23 cellular contexts compared by ENCODE assay signal in genomic region chr5:113167985-113168384, GRCh38.
DNase-seq lines count a peak whose midpoint lies in the region; ATAC-seq, FAIRE-seq and TF ChIP-seq lines count a peak whose summit lies in the region.
"Had no signal": no experiment of that assay in that cellular context is flagged by ENCODE, and none has a peak within 500 bp of the region (broad histone marks: within the 10 kb centered on the region; RNA-seq: fewer than 3 reads in every experiment).

No MANE protein-coding gene starts in this region.

- BruUV-seq in MCF 10A (replicated peaks; lab: Mats Ljungman, UMichigan) (no TSS peak), mammary epithelial cell (replicated peaks; lab: Mats Ljungman, UMichigan) (no TSS peak)

- DNase-seq in MCF 10A (ENCODE audit: unreplicated experiment) (peak; percentile 53), breast epithelium (ENCODE audit: low spot score in 2 of 2) (no peak), mammary epithelial cell (peak; percentile 61), foreskin keratinocyte (peak; percentile 60 to 74), smooth muscle cell (lab: John Stamatoyannopoulos, UW; ENCODE audit: unreplicated experiment) (no peak), amniotic stem cell (lab: John Stamatoyannopoulos, UW) (no peak), left lung (no peak), GM12891 (ENCODE audit: insufficient read length, low spot score) (no peak)
- DNase-seq: 8988T; ACHN; BE2C; CD8-positive, alpha-beta memory T cell; GOT3; NCI-H1092; NCI-H1417 treated with DMSO at 0.1 percent for 48 hours; NCI-H1694 treated with DMSO at 0.1 percent for 48 hours; NCI-H2081; NCI-H2227 treated with DMSO at 0.1 percent for 48 hours; NCI-H526 treated with DMSO at 0.1 percent for 48 hours; SIG-M5; SK-N-SH had no signal

- H3K4me2 ChIP-seq in mammary epithelial cell (ENCODE audit: insufficient read depth, low read depth, low read length) (peak overlapping the region; percentile 65), smooth muscle cell (peak overlapping the region; percentile 63)

- in situ Hi-C loops in mammary epithelial cell (cut with MboI; ENCODE audit: low sequenced_read_pairs in 2 of 2): no loop called here

- CTCF ChIA-PET in MCF 10A (lab: Yijun Ruan, JAX) (interaction anchor here (0.7 kb wide), 1 partner anchor 166 kb away, joined by 3 read pairs; no protein-coding TSS in a partner anchor), mammary epithelial cell (lab: Charles Lee; ENCODE audit: low non-redundant PET) (no interaction called here)

- peaks cover 58% of the 10 kb centered on the region for H3K4me1 Mint-ChIP-seq in MCF 10A (ENCODE audit: insufficient read depth, unreplicated experiment)
- H3K4me1 Mint-ChIP-seq: CD14-positive monocyte had no signal

- H3K9ac ChIP-seq in mammary epithelial cell (ENCODE audit: insufficient read depth, low read length) (no peak overlapping the region), smooth muscle cell (ENCODE audit: low read depth) (peak overlapping the region; percentile 3)
- H3K9ac ChIP-seq: SK-N-SH had no signal

- intact Hi-C loops in MCF 10A (cut with micrococcal nuclease) (loop anchor here (2.0 kb wide), 2 partner anchors 45 to 127 kb away; no protein-coding TSS in a partner anchor), breast epithelium (cut with DNase I; ENCODE audit: low total_unique reads) (no loop called here), mammary epithelial cell (cut with micrococcal nuclease) (loop anchor here (1.0 to 2.0 kb wide), 3 partner anchors 37 to 126 kb away; no protein-coding TSS in a partner anchor), left lung (cut with DNase I) (no loop called here)

- no peaks in the 10 kb centered on the region for H3K9me3 Mint-ChIP-seq in MCF 10A (ENCODE audit: unreplicated experiment)
- H3K9me3 Mint-ChIP-seq: CD14-positive monocyte; CD8-positive, alpha-beta memory T cell had no signal

- ATAC-seq in foreskin keratinocyte (peak; percentile 33), left lung (no peak)

- 57% methylated on average over 2 of the region's 2 CpGs for WGBS in mammary epithelial cell (ENCODE audit: low coverage, missing lambda C conversion rate)
- 89% methylated on average over 2 of the region's 2 CpGs for WGBS in smooth muscle cell (ENCODE audit: low lambda C conversion rate)

- peaks cover 0 to 5% of the 10 kb centered on the region in 2 donors for H3K4me1 ChIP-seq in breast epithelium
- peaks cover 64% of the 10 kb centered on the region for H3K4me1 ChIP-seq in mammary epithelial cell (ENCODE audit: insufficient read depth, low read length)
- H3K4me1 ChIP-seq in foreskin keratinocyte: peaks cover 34% of the 10 kb centered on the region
- peaks cover 45% of the 10 kb centered on the region for H3K4me1 ChIP-seq in smooth muscle cell (ENCODE audit: low read depth)
- H3K4me1 ChIP-seq in left lung: peaks cover 5 to 6% of the 10 kb centered on the region in 2 donors

- TF ChIP-seq CTCF in MCF 10A (IDR thresholded peaks at IDR 0.05; ENCODE audit: unreplicated experiment) (no peak), breast epithelium (IDR thresholded peaks at IDR 0.05) (no peak), mammary epithelial cell (conservative IDR thresholded peaks at IDR 0.05 in 1 of 2, IDR thresholded peaks at IDR 0.05 in 1 of 2; ENCODE audit: extremely low read depth in 1 of 2, insufficient read depth in 1 of 2, low read depth in 1 of 2, low read length in 2 of 2) (no peak), foreskin keratinocyte (conservative IDR thresholded peaks at IDR 0.05) (no peak), smooth muscle cell (IDR thresholded peaks at IDR 0.05; ENCODE audit: borderline replicate concordance, insufficient read depth, poor library complexity, severe bottlenecking) (no peak), left lung (IDR thresholded peaks at IDR 0.05) (no peak)

- H3K27ac Mint-ChIP-seq in MCF 10A (ENCODE audit: low read depth, unreplicated experiment): peak overlapping the region; percentile 87
- H3K27ac Mint-ChIP-seq: CD14-positive monocyte had no signal

- no peaks in the 10 kb centered on the region for H3K27me3 ChIP-seq in breast epithelium
- no peaks in the 10 kb centered on the region for H3K27me3 ChIP-seq in mammary epithelial cell (ENCODE audit: insufficient read depth, low read length)
- H3K27me3 ChIP-seq in foreskin keratinocyte: no peaks in the 10 kb centered on the region
- H3K27me3 ChIP-seq in smooth muscle cell (ENCODE audit: low read depth): no peaks in the 10 kb centered on the region
- no peaks in the 10 kb centered on the region for H3K27me3 ChIP-seq in left lung
- H3K27me3 ChIP-seq: BE2C had no signal

- TF ChIP-seq POLR2A in breast epithelium (IDR thresholded peaks at IDR 0.05) (no peak), GM12891 (IDR thresholded peaks at IDR 0.05; ENCODE audit: low read depth, low read length) (no peak)

- peaks cover 7% of the 10 kb centered on the region for H3K36me3 Mint-ChIP-seq in MCF 10A (ENCODE audit: insufficient read depth, unreplicated experiment)
- H3K36me3 Mint-ChIP-seq: CD14-positive monocyte had no signal

- peaks cover 19% of the 10 kb centered on the region for H3F3A ChIP-seq in smooth muscle cell (ENCODE audit: low read depth)

- dilution Hi-C loops in mammary epithelial cell (cut with HindIII; ENCODE audit: low sequenced_read_pairs): no loop called here

- H3K4me3 ChIP-seq in breast epithelium (no peak overlapping the region), mammary epithelial cell (replicated peaks in 1 of 3; ENCODE audit: insufficient read depth in 1 of 3, low read depth in 2 of 3, low read length in 3 of 3) (peak overlapping the region in 1 of 3 experiments; percentile 8), smooth muscle cell (no peak overlapping the region), left lung (no peak overlapping the region)
- H3K4me3 ChIP-seq: HAP-1 had no signal

- H3K27me3 Mint-ChIP-seq in MCF 10A (ENCODE audit: insufficient read depth, unreplicated experiment): no peaks in the 10 kb centered on the region

- FAIRE-seq in GM12891 (lab: Jason Lieb, UNC): no peak

- H3K27ac ChIP-seq in breast epithelium: no peak overlapping the region
- H3K27ac ChIP-seq in mammary epithelial cell (ENCODE audit: insufficient read depth, low read depth, low read length): peak overlapping the region; percentile 68
- H3K27ac ChIP-seq in foreskin keratinocyte: peak overlapping the region; percentile 32
- peak overlapping the region; percentile 96 for H3K27ac ChIP-seq in smooth muscle cell (ENCODE audit: low read depth)
- no peak overlapping the region for H3K27ac ChIP-seq in left lung

- no peak overlapping the region for H2AFZ ChIP-seq in mammary epithelial cell (ENCODE audit: low read depth, low read length)
- H2AFZ ChIP-seq in smooth muscle cell (ENCODE audit: low read depth): no peak overlapping the region

- H3K79me2 ChIP-seq in mammary epithelial cell (ENCODE audit: insufficient read depth, low read length): peaks cover 39% of the 10 kb centered on the region
- H3K79me2 ChIP-seq in smooth muscle cell (ENCODE audit: low read depth): no peaks in the 10 kb centered on the region

- POLR2A ChIA-PET in MCF 10A (lab: Yijun Ruan, JAX): interaction anchor here (0.6 to 2.9 kb wide), 7 partner anchors 11 to 1205 kb away, joined by 3 to 14 read pairs (median 4); partner anchors contain the start of gene MCC

- no peaks in the 10 kb centered on the region for H3K9me3 ChIP-seq in breast epithelium
- no peaks in the 10 kb centered on the region for H3K9me3 ChIP-seq in mammary epithelial cell (replicated peaks; ENCODE audit: insufficient read depth, low read length)
- H3K9me3 ChIP-seq in smooth muscle cell (replicated peaks; ENCODE audit: low read depth): no peaks in the 10 kb centered on the region
- H3K9me3 ChIP-seq in left lung: no peaks in the 10 kb centered on the region
- H3K9me3 ChIP-seq: BE2C, HAP-1, SK-N-SH had no signal

- no peak overlapping the region for H3K4me3 Mint-ChIP-seq in MCF 10A (ENCODE audit: unreplicated experiment)
- H3K4me3 Mint-ChIP-seq: CD14-positive monocyte; CD8-positive, alpha-beta memory T cell had no signal

- no peaks in the 10 kb centered on the region for H3K36me3 ChIP-seq in breast epithelium
- no peaks in the 10 kb centered on the region for H3K36me3 ChIP-seq in mammary epithelial cell (ENCODE audit: insufficient read depth, low read length)
- no peaks in the 10 kb centered on the region for H3K36me3 ChIP-seq in smooth muscle cell (ENCODE audit: low read depth)
- no peaks in the 10 kb centered on the region for H3K36me3 ChIP-seq in left lung
- H3K36me3 ChIP-seq: HAP-1 had no signal

- H4K20me1 ChIP-seq in mammary epithelial cell (ENCODE audit: insufficient read depth, low read length): no peaks in the 10 kb centered on the region
- peaks cover 4% of the 10 kb centered on the region for H4K20me1 ChIP-seq in smooth muscle cell (ENCODE audit: low read depth)

TF ChIP-seq in GM12891, 5 proteins besides CTCF, POLR2A, EP300 and RAD21:
- no peak for TF ChIP-seq POLR2AphosphoS5 (IDR thresholded peaks at IDR 0.05; ENCODE audit: low read depth, low read length)
- no peak for TF ChIP-seq PAX5 (IDR thresholded peaks at IDR 0.05; ENCODE audit: insufficient read depth, low read length, severe bottlenecking)
- no peak for TF ChIP-seq SPI1 (IDR thresholded peaks at IDR 0.05; ENCODE audit: low read depth, low read length)
- no peak for TF ChIP-seq TAF1 (IDR thresholded peaks at IDR 0.05; ENCODE audit: low read depth, low read length)
- no peak for TF ChIP-seq POU2F2 (IDR thresholded peaks at IDR 0.05; ENCODE audit: low read depth, low read length)

Comparison
In these comparisons a context has a peak if more than half of its experiments do, and no peak if none do; other contexts are left out.
1. DNase-seq: peak in MCF 10A (single experiment), mammary epithelial cell (single experiment) and foreskin keratinocyte (2 of 2); none in breast epithelium (0 of 2), smooth muscle cell (single experiment), amniotic stem cell (single experiment), left lung (0 of 2) and GM12891 (single experiment).
2. H3K27ac ChIP-seq: peak in mammary epithelial cell (single experiment), foreskin keratinocyte (single experiment) and smooth muscle cell (single experiment); none in breast epithelium (0 of 2) and left lung (0 of 2).
3. intact Hi-C loops: an anchor here in MCF 10A (2.0 kb wide) and mammary epithelial cell (1.0 to 2.0 kb wide); none called in breast epithelium and left lung.